5 cellular contexts compared by ENCODE assay signal in the genomic region with DNA sequence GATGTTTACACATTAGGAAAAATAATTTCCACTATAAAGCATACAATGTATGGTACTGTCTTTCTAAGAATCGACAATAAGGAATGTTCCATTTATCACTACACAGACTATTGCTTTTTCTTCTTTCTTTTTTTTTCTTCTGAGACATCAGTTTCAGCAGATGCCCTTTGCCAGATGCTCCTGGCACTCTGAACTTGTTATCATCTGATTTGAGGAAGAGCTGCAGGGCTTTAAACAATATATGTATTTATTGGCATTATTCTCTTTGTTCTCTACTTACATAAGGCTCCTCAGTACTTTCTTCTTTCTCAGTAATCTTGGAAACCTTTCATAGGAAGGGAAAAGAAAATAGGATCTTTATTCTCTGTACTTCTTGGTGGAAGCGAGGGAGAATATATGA.
"Had no signal": no experiment of that assay in that cellular context is flagged by ENCODE, and none has a peak within 500 bp of the region (broad histone marks: within the 10 kb centered on the region; RNA-seq: fewer than 3 reads in every experiment).

No MANE protein-coding gene starts in this region.

- H3K4me1 Mint-ChIP-seq: GM23338, H9 had no signal

- H3K4me3 Mint-ChIP-seq: GM23338, H9, IgD-negative memory B cell had no signal

- H3K4me2 ChIP-seq: GM23338 had no signal

- H2AFZ ChIP-seq: GM23338 had no signal

- H3K9me3 Mint-ChIP-seq: GM23338, H9, IgD-negative memory B cell had no signal

- ATAC-seq: GM23338 had no signal

- H3K27ac Mint-ChIP-seq: GM23338, H9, IgD-negative memory B cell had no signal

- DNase-seq: H9, HCEC 1CT, KBM-7 had no signal

- H3K27me3 Mint-ChIP-seq: IgD-negative memory B cell had no signal

- H3K4me3 ChIP-seq: GM23338 had no signal
